ENCODE assay signal across 8 cellular contexts in genomic region chr11:47768090-47768620, GRCh38. TPM values are rescaled to one million over a fixed set of nuclear protein-coding genes. Genes with fewer than 3 reads are reported as not detected.
DNase-seq lines count a peak whose midpoint lies in the region; ATAC-seq and TF ChIP-seq lines count a peak whose summit lies in the region.

No MANE protein-coding gene starts in this region.

- H3K4me2 ChIP-seq in IMR-90 (ENCODE audit: low read depth, low read length) (peak overlapping the region; percentile 62), PC-9 (peak overlapping the region; percentile 85), parathyroid adenoma (ENCODE audit: low read length) (peak overlapping the region; percentile 76)

- CTCF ChIA-PET in IMR-90 (lab: Yijun Ruan, JAX), result interaction anchor here (0.5 kb wide), 1 partner anchor 67 kb away, joined by 3 read pairs; no protein-coding TSS in a partner anchor
- CTCF ChIA-PET in PC-9 (lab: Charles Lee), result no interaction called here

- H4K91ac ChIP-seq in IMR-90 (ENCODE audit: insufficient read depth, low read depth, low read length), result peak overlapping the region; percentile 98

- no peak overlapping the region for H2BK15ac ChIP-seq in IMR-90 (ENCODE audit: low read depth, low read length)

- H4K5ac ChIP-seq in IMR-90 (ENCODE audit: low read depth, low read length), result peak overlapping the region; percentile 81

- H4K20me1 ChIP-seq in IMR-90 (ENCODE audit: insufficient read depth, low read length) (peaks cover 24% of the 10 kb centered on the region), PC-9 (ENCODE audit: insufficient read depth) (peaks cover 19% of the 10 kb centered on the region)

- peak overlapping the region; percentile 96 for H3K14ac ChIP-seq in IMR-90 (replicated peaks; ENCODE audit: low read depth, low read length)

- peak overlapping the region; percentile 98 for H3K4ac ChIP-seq in IMR-90 (ENCODE audit: low read depth, low read length)

- ATAC-seq in IMR-90 (ENCODE audit: low read depth) (peak; percentile 1; the same call in 1 of the 2 replicates), GM21526 (IDR thresholded peaks at IDR 0.05; ENCODE audit: low FRiP score, unreplicated experiment) (no peak)

- peak overlapping the region; percentile 82 for H2BK120ac ChIP-seq in IMR-90 (ENCODE audit: low read depth, low read length)

- peak overlapping the region; percentile 85 to 98 for H4K8ac ChIP-seq in IMR-90 (ENCODE audit: low read depth in 2 of 2, low read length in 2 of 2)

- peak overlapping the region; percentile 99 for H2AK9ac ChIP-seq in IMR-90 (replicated peaks; ENCODE audit: low read depth, low read length, poor library complexity)

- peak; percentile 65; the same call in 1 of the 2 replicates for TF ChIP-seq POLR2A in IMR-90 (IDR thresholded peaks at IDR 0.05; ENCODE audit: low read depth, low read length)

- TF ChIP-seq CTCF in IMR-90 (conservative IDR thresholded peaks at IDR 0.05; ENCODE audit: low read depth, low read length), result no peak
- TF ChIP-seq CTCF in PC-9 (conservative IDR thresholded peaks at IDR 0.05), result no peak
- no peak for TF ChIP-seq CTCF in left ventricle myocardium inferior (IDR thresholded peaks at IDR 0.05; ENCODE audit: borderline replicate concordance)
- no peak for TF ChIP-seq CTCF in parathyroid adenoma (IDR thresholded peaks at IDR 0.05)

- peaks cover 0 to 15% of the 10 kb centered on the region in 2 experiments; a peak in 2 of 4 replicates for H3K79me1 ChIP-seq in IMR-90 (ENCODE audit: low read depth in 1 of 2, low read length in 2 of 2)

- peak overlapping the region; percentile 30; the same call in 1 of the 2 replicates for H2BK20ac ChIP-seq in IMR-90 (ENCODE audit: low read depth, low read length)

- H2AFZ ChIP-seq in IMR-90 (replicated peaks; ENCODE audit: low read length, poor library complexity) (peak overlapping the region; percentile 87), PC-9 (peak overlapping the region; percentile 79), parathyroid adenoma (peak overlapping the region; percentile 88)

- H2AK5ac ChIP-seq in IMR-90 (ENCODE audit: low read depth, low read length), result peak overlapping the region; percentile 98

- dilution Hi-C loops in IMR-90 (cut with HindIII; ENCODE audit: low sequenced_read_pairs, unreplicated experiment), result no loop called here

- H3K27me3 ChIP-seq in IMR-90 (ENCODE audit: control insufficient read depth, insufficient read depth, low read length) (no peaks in the 10 kb centered on the region), PC-9 (ENCODE audit: insufficient read depth, low read depth) (no peaks in the 10 kb centered on the region), left ventricle myocardium inferior (ENCODE audit: low read depth) (no peaks in the 10 kb centered on the region), parathyroid adenoma (ENCODE audit: control insufficient read depth, insufficient read depth, low read length) (no peaks in the 10 kb centered on the region)

- H3K18ac ChIP-seq in IMR-90 (ENCODE audit: low read depth, low read length), result peak overlapping the region; percentile 70

- in situ Hi-C loops in IMR-90 (cut with MboI; ENCODE audit: low sequenced_read_pairs), result no loop called here

- H3K4me1 ChIP-seq in IMR-90 (ENCODE audit: control insufficient read depth, insufficient read depth, low read length), result 0 out of 2 replicates have a peak, but pooled peaks cover 1% of the 10 kb centered on the region
- peaks cover 22% of the 10 kb centered on the region for H3K4me1 ChIP-seq in PC-9 (replicated peaks; ENCODE audit: insufficient read depth)
- peaks cover 63% of the 10 kb centered on the region for H3K4me1 ChIP-seq in left ventricle myocardium inferior
- H3K4me1 ChIP-seq in parathyroid adenoma, result peaks cover 2% of the 10 kb centered on the region

- intact Hi-C loops in IMR-90 (cut with micrococcal nuclease), result loop anchor here (5.0 kb wide), 1 partner anchor 149 kb away; no protein-coding TSS in a partner anchor
- intact Hi-C loops in PC-9 (cut with micrococcal nuclease; ENCODE audit: unreplicated experiment), result loop anchor here (5.0 kb wide), 4 partner anchors 154 to 344 kb away; partner anchors contain the start of genes PSMC3 and PTPRJ
- intact Hi-C loops in left ventricle myocardium inferior (cut with micrococcal nuclease), result no loop called here

- no peaks in the 10 kb centered on the region for H3K9me2 ChIP-seq in PC-9 (ENCODE audit: insufficient read depth)

- no peaks in the 10 kb centered on the region for H3K9me3 ChIP-seq in IMR-90 (ENCODE audit: control insufficient read depth, insufficient read depth, low read length)
- no peaks in the 10 kb centered on the region for H3K9me3 ChIP-seq in PC-9 (ENCODE audit: insufficient read depth, low read depth)
- H3K9me3 ChIP-seq in left ventricle myocardium inferior (replicated peaks), result no peaks in the 10 kb centered on the region
- no peaks in the 10 kb centered on the region for H3K9me3 ChIP-seq in parathyroid adenoma (ENCODE audit: control insufficient read depth, low read length)

- peak overlapping the region; percentile 95 for H3K56ac ChIP-seq in IMR-90 (ENCODE audit: extremely low read depth, insufficient read depth, low read length)

- peak overlapping the region; percentile 95 for H3K27ac ChIP-seq in IMR-90 (ENCODE audit: insufficient read depth, low read length)
- peak overlapping the region; percentile 95 for H3K27ac ChIP-seq in PC-9
- H3K27ac ChIP-seq in left ventricle myocardium inferior (replicated peaks), result peak overlapping the region; percentile 98
- H3K27ac ChIP-seq in parathyroid adenoma, result peak overlapping the region; percentile 96

- peak overlapping the region; percentile 89 for H3K23ac ChIP-seq in IMR-90 (ENCODE audit: low read depth, low read length)

- H3K9ac ChIP-seq in IMR-90 (ENCODE audit: low read depth, low read length) (peak overlapping the region; percentile 88), parathyroid adenoma (peak overlapping the region; percentile 69)

- H3K4me3 ChIP-seq in IMR-90 (ENCODE audit: insufficient read depth, low read depth, low read length) (peak overlapping the region; percentile 42), PC-9 (peak overlapping the region; percentile 72), left ventricle myocardium inferior (peak overlapping the region; percentile 85), parathyroid adenoma (ENCODE audit: low read depth, low read length) (peak overlapping the region; percentile 64)

- H3K9me1 ChIP-seq in IMR-90 (ENCODE audit: insufficient read depth, low read length), result no peaks in the 10 kb centered on the region

- POLR2A ChIA-PET in IMR-90 (lab: Charles Lee; ENCODE audit: unreplicated experiment), result no interaction called here
- POLR2A ChIA-PET in PC-9 (lab: Charles Lee; ENCODE audit: unreplicated experiment), result no interaction called here

- H3F3A ChIP-seq in PC-9 (ENCODE audit: insufficient read depth, low read depth), result peaks cover 43% of the 10 kb centered on the region

- H3K36me3 ChIP-seq in IMR-90 (ENCODE audit: control insufficient read depth, insufficient read depth, low read length), result peaks cover 6% of the 10 kb centered on the region; the same call in 1 of the 2 replicates
- peaks cover 15% of the 10 kb centered on the region for H3K36me3 ChIP-seq in PC-9 (ENCODE audit: low read depth)
- H3K36me3 ChIP-seq in left ventricle myocardium inferior, result peaks cover 17% of the 10 kb centered on the region
- no peaks in the 10 kb centered on the region for H3K36me3 ChIP-seq in parathyroid adenoma (ENCODE audit: control insufficient read depth, insufficient read depth, low read length)

- WGBS in IMR-90 (ENCODE audit: extremely low coverage in 2 of 2, insufficient read length in 1 of 2), 2 experiments, result 4% methylated on average over 3 of the region's 12 CpGs; no CpG with 5 or more reads in 1 of the 2 experiments

- BruUV-seq in IMR-90 (replicated peaks; lab: Mats Ljungman, UMichigan) (no TSS peak), PC-9 (replicated peaks; lab: Mats Ljungman, UMichigan) (no TSS peak)

- H2BK5ac ChIP-seq in IMR-90 (ENCODE audit: low read depth, low read length, poor library complexity, severe bottlenecking), result peak overlapping the region; percentile 96

- DNase-seq in COLO668 (lab: John Stamatoyannopoulos, UW; ENCODE audit: unreplicated experiment) (peak; percentile 80), IMR-90 (peak; percentile 61), PC-9 (peak; percentile 70 to 79), amygdala (lab: John Stamatoyannopoulos, UW) (peak in 48 of 56 donors; percentile 10 to 73 (median 39)), left ventricle myocardium inferior (peak; percentile 78)
- DNase-seq in activated CD4-positive, CD25-positive, alpha-beta regulatory T cell (lab: John Stamatoyannopoulos, UW), result no peak

- TF ChIP-seq RAD21 in IMR-90 (IDR thresholded peaks at IDR 0.05; ENCODE audit: low read length), result no peak

- peaks cover 38% of the 10 kb centered on the region for H3K79me2 ChIP-seq in PC-9 (ENCODE audit: low read depth)
- H3K79me2 ChIP-seq in parathyroid adenoma, result peaks cover 7% of the 10 kb centered on the region

TF ChIP-seq in IMR-90, 13 proteins besides CTCF, POLR2A, EP300 and RAD21 (continues in another document):
- no peak for TF ChIP-seq MXI1 (IDR thresholded peaks at IDR 0.05; ENCODE audit: borderline replicate concordance, low read depth, low read length)
- TF ChIP-seq BHLHE40 (IDR thresholded peaks at IDR 0.05; ENCODE audit: low read depth, low read length), result peak; percentile 75
- no peak for TF ChIP-seq NFE2L2 (IDR thresholded peaks at IDR 0.05; ENCODE audit: low read depth, low read length)
- no peak for TF ChIP-seq MAFK (IDR thresholded peaks at IDR 0.05; ENCODE audit: low read depth, low read length)
- peak; percentile 34; the same call in 1 of the 2 replicates for TF ChIP-seq CEBPB (IDR thresholded peaks at IDR 0.05; ENCODE audit: low read depth, low read length)
- TF ChIP-seq ELK1 (IDR thresholded peaks at IDR 0.05; ENCODE audit: borderline replicate concordance, low read depth, low read length), result no peak

RNA-seq across cellular contexts. Expression of gene FNBP4, which starts 1.0 kb away (rescaled TPM):
- total RNA-seq in IMR-90 (2012; rRNA removed), result 22.9 and 31.9 TPM in 2 replicates
- polyA plus RNA-seq in IMR-90 (2012; rRNA removed), result 70.5 and 78.4 TPM in 2 replicates
- 13.9 and 15.3 TPM in 2 replicates for polyA plus RNA-seq in IMR-90 (2012; cell fraction: cytosol; rRNA removed)
- polyA plus RNA-seq in IMR-90 (2012; cell fraction: nucleus; rRNA removed; ENCODE audit: low replicate concordance), result 212 and 376 TPM in 2 replicates
- 101 and 121 TPM in 2 replicates for total RNA-seq in PC-9 (2021)
- total RNA-seq in left ventricle myocardium inferior, result 39.0 TPM

RNA-seq across cellular contexts. Expression of gene AGBL2, which starts 53.0 kb away (rescaled TPM):
- total RNA-seq in IMR-90 (2012; rRNA removed), result 0.36 and 0.56 TPM in 2 replicates
- polyA plus RNA-seq in IMR-90 (2012; rRNA removed), result 1.2 and 1.5 TPM in 2 replicates
- polyA plus RNA-seq in IMR-90 (2012; cell fraction: cytosol; rRNA removed), result 0.12 and 0.55 TPM in 2 replicates
- 9.9 and 12.9 TPM in 2 replicates for polyA plus RNA-seq in IMR-90 (2012; cell fraction: nucleus; rRNA removed; ENCODE audit: low replicate concordance)
- total RNA-seq in PC-9 (2021), result 13.1 and 21.9 TPM in 2 replicates
- 0.38 TPM for total RNA-seq in left ventricle myocardium inferior

Comparison
In these comparisons a context has a peak if more than half of its experiments do, and no peak if none do; other contexts are left out.
1. DNase-seq: peak in COLO668 (single experiment), IMR-90 (single experiment), PC-9 (2 of 2), amygdala (48 of 56) and left ventricle myocardium inferior (single experiment); none in activated CD4-positive, CD25-positive, alpha-beta regulatory T cell (0 of 4).
2. Peak in every context shown above with its lines, with median percentiles within 50 percentile points of each other: H2AFZ ChIP-seq, H3K27ac ChIP-seq, H3K4me2 ChIP-seq and H3K4me3 ChIP-seq.